ENCODE assay signal across 25 cellular contexts in the genomic region with DNA sequence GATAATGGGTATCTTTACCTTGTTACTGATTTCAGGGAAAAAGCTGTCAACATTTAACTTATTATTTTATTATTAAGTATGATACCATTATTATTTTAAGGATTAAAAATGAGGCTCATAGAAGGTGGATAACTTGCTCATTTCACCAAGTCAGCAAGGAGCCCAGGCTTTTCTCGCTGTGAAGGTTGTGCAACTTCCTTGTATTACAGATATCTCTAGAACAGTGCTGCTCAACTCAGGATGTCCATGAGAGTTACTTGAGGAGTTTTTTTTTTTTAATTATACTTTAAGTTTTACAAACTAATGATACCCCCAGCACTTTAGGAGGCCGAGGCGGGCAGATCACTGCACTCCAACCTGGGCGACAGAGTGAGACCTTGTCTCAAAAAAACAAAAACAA.
"Had no signal": no experiment of that assay in that cellular context is flagged by ENCODE, and none has a peak within 500 bp of the region (broad histone marks: within the 10 kb centered on the region; RNA-seq: fewer than 3 reads in every experiment).

No MANE protein-coding gene starts in this region.

- DNase-seq: activated B cell treated with CpG ODN at 0.5 μM for 24 hours; activated CD4-positive, alpha-beta T cell treated with anti-CD3 and anti-CD28 coated beads for 36 hours; activated CD4-positive, alpha-beta T cell treated with anti-CD3 and anti-CD28 coated beads, Interleukin-2, amount 50 U/mL, for 4 hours; activated CD8-positive, alpha-beta memory T cell treated with anti-CD3 and anti-CD28 coated beads for 24 hours; activated CD8-positive, alpha-beta memory T cell treated with anti-CD3 and anti-CD28 coated beads, Interleukin-2, amount 50 U/mL, for 4 hours; activated naive CD4-positive, alpha-beta T cell; activated naive CD8-positive, alpha-beta T cell treated with anti-CD3 and anti-CD28 coated beads for 36 hours; activated T-cell treated with anti-CD3 and anti-CD28 coated beads, Interleukin-2, amount 50 U/mL, for 24 hours; amniotic stem cell; effector CD4-positive, alpha-beta T cell; erythroblast; foreskin melanocyte; immature natural killer cell; midbrain; ovary; psoas muscle; stimulated activated CD4-positive, alpha-beta T cell treated with anti-CD3 and anti-CD28 coated beads, Interleukin-4, amount 100 ng/mL, for 24 hours; stimulated activated naive CD4-positive, alpha-beta T cell treated with Interleukin-2 at 50 U/mL for 16 hours; T-helper 1 cell; T-helper 9 cell; upper lobe of left lung had no signal

- H3K4me3 ChIP-seq: cardiac muscle cell, ovary, psoas muscle, right atrium auricular region, thoracic aorta, upper lobe of left lung had no signal

- H3K4me1 ChIP-seq: psoas muscle, right atrium auricular region, upper lobe of left lung had no signal

- H3K36me3 ChIP-seq: cardiac muscle cell, ovary, right atrium auricular region, thoracic aorta, upper lobe of left lung had no signal

- H3K27ac ChIP-seq: cardiac muscle cell, ovary, psoas muscle, right atrium auricular region, thoracic aorta, upper lobe of left lung had no signal

- H3K9me3 ChIP-seq: ovary, psoas muscle, right atrium auricular region, thoracic aorta, upper lobe of left lung had no signal

- ATAC-seq: activated CD4-positive, alpha-beta T cell treated with anti-CD3 and anti-CD28 coated beads for 36 hours; natural killer cell treated with Interleukin-12 subunit alpha and Interleukin-12 subunit beta and Interleukin-15 and Interleukin-18, amount 100 ng/mL, for 72 hours; psoas muscle had no signal

- H3K27me3 ChIP-seq: cardiac muscle cell, ovary, right atrium auricular region, upper lobe of left lung had no signal
